24 cellular contexts compared by ENCODE assay signal in the genomic region with DNA sequence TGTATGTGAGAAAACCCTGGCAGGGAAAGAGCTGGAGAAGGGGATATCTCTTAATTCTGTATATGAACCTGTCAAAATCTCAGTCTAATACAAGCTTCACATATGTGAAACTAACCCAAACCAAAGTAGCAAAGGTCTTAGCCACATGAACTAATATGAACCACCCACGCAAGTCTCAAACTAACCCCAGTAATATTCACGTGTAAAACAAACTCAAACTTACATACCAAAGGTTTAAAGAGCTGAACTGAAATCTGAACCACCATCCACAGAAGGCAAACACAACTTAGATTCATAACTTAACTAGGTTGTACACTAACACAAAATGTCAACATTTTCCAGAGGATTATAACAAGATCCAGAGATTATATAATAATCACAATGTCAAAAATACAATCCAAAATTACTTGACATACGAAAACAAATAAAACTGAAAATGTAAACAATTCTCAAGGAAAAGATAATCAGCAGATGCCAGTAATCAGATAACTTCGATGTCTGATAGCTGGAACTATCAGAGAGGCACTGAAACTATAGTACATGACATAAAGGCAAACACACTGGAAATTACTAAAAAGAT.
A peak's percentile ranks its signal among the peaks of the same experiment; 100 is the strongest.
DNase-seq lines count a peak whose midpoint lies in the region; ATAC-seq, FAIRE-seq and TF ChIP-seq lines count a peak whose summit lies in the region.
"Had no signal": no experiment of that assay in that cellular context is flagged by ENCODE, and none has a peak within 500 bp of the region (broad histone marks: within the 10 kb centered on the region; RNA-seq: fewer than 3 reads in every experiment).

No MANE protein-coding gene starts in this region.

- H3K4me3 Mint-ChIP-seq in CD8-positive, alpha-beta memory T cell = no peak overlapping the region
- H3K4me3 Mint-ChIP-seq: CD14-positive monocyte had no signal

- H3K27ac ChIP-seq in CD8-positive, alpha-beta memory T cell (ENCODE audit: low read depth, low read length) = no peak overlapping the region
- no peak overlapping the region for H3K27ac ChIP-seq in K562 (ENCODE audit: extremely low read depth, low read depth, low read length)
- H3K27ac ChIP-seq in aorta (ENCODE audit: low read depth in 1 of 2, low read length in 2 of 2) = no peak overlapping the region
- no peak overlapping the region for H3K27ac ChIP-seq in right atrium auricular region
- H3K27ac ChIP-seq: HL-60, SJSA1 had no signal

- no peak overlapping the region for H2AFZ ChIP-seq in K562 (ENCODE audit: low read depth, low read length)

- no peaks in the 10 kb centered on the region for H3K9me3 Mint-ChIP-seq in CD8-positive, alpha-beta memory T cell

- no peaks in the 10 kb centered on the region for H3K9me1 ChIP-seq in K562 (ENCODE audit: control insufficient read depth, insufficient read depth, low read length)

- H3K9ac ChIP-seq in K562 (ENCODE audit: insufficient read depth in 1 of 2, low read depth in 2 of 2, low read length in 2 of 2) = no peak overlapping the region

- H3K36me3 ChIP-seq in CD8-positive, alpha-beta memory T cell (ENCODE audit: insufficient read depth, low read length) = no peaks in the 10 kb centered on the region
- peaks cover 4% of the 10 kb centered on the region; the same call in 1 of the 3 replicates for H3K36me3 ChIP-seq in K562 (ENCODE audit: control insufficient read depth, insufficient read depth, low read length)
- peaks cover 0 to 2% of the 10 kb centered on the region in 2 donors for H3K36me3 ChIP-seq in aorta (ENCODE audit: control insufficient read depth in 1 of 2, insufficient read depth in 2 of 2, low read length in 1 of 2)
- peaks cover 6% of the 10 kb centered on the region for H3K36me3 ChIP-seq in right atrium auricular region
- H3K36me3 ChIP-seq: BE2C, SJSA1 had no signal

- peaks cover 3 to 27% (median 7%) of the 10 kb centered on the region in 3 donors for H3K4me1 Mint-ChIP-seq in CD8-positive, alpha-beta memory T cell
- H3K4me1 Mint-ChIP-seq: CD14-positive monocyte had no signal

- no peak for ATAC-seq in K562
- ATAC-seq in aorta (ENCODE audit: low FRiP score) = no peak
- ATAC-seq: HCT116 had no signal

- in situ Hi-C loops in K562 (cut with MboI) = no loop called here

- no peaks in the 10 kb centered on the region for H3K9me3 ChIP-seq in CD8-positive, alpha-beta memory T cell (ENCODE audit: low read length)
- H3K9me3 ChIP-seq in K562 (replicated peaks; ENCODE audit: control insufficient read depth, insufficient read depth, low read depth, low read length) (no peaks in the 10 kb centered on the region), aorta (ENCODE audit: control insufficient read depth, low read length) (no peaks in the 10 kb centered on the region), right atrium auricular region (no peaks in the 10 kb centered on the region)
- H3K9me3 ChIP-seq: BE2C, SJSA1 had no signal

- H3K4me3 ChIP-seq in CD8-positive, alpha-beta memory T cell (ENCODE audit: low read length) = no peak overlapping the region
- H3K4me3 ChIP-seq in K562 (no peak overlapping the region), skeletal muscle cell (ENCODE audit: low read depth, low read length) (no peak overlapping the region), aorta (ENCODE audit: low read length in 2 of 2) (no peak overlapping the region), right atrium auricular region (no peak overlapping the region)
- H3K4me3 ChIP-seq: SJSA1 had no signal

- POLR2A ChIA-PET in CD8-positive, alpha-beta memory T cell (lab: Charles Lee) = no interaction called here
- POLR2A ChIA-PET in K562 (lab: Yijun Ruan, JAX) = no interaction called here

- no peaks in the 10 kb centered on the region for H3K79me2 ChIP-seq in K562 (ENCODE audit: control insufficient read depth, insufficient read depth, low read length)

- H4K20me1 ChIP-seq in K562 (replicated peaks; ENCODE audit: control insufficient read depth, insufficient read depth, low read length) = no peaks in the 10 kb centered on the region

- CTCF ChIA-PET in CD8-positive, alpha-beta memory T cell (lab: Charles Lee) = interaction anchor here (1.0 kb wide), 1 partner anchor 64 kb away, joined by 3 read pairs; a partner anchor contains a TSS
- CTCF ChIA-PET in K562 (lab: Yijun Ruan, JAX; ENCODE audit: low intra/inter-chr PET ratio) = no interaction called here

- no peaks in the 10 kb centered on the region for H3K4me1 ChIP-seq in CD8-positive, alpha-beta memory T cell (ENCODE audit: insufficient read depth, low read length)
- H3K4me1 ChIP-seq in K562 (replicated peaks in 1 of 2; ENCODE audit: control insufficient read depth in 2 of 2, insufficient read depth in 2 of 2, low read length in 2 of 2) (no peaks in the 10 kb centered on the region), aorta (ENCODE audit: control insufficient read depth in 1 of 2, insufficient read depth in 2 of 2, low read length in 2 of 2) (no peaks in the 10 kb centered on the region), right atrium auricular region (no peaks in the 10 kb centered on the region)
- H3K4me1 ChIP-seq: BE2C, SJSA1 had no signal

- TF ChIP-seq CTCF in GM20000 (IDR thresholded peaks at IDR 0.05; ENCODE audit: extremely low read depth, missing control alignments) (no peak), K562 (IDR thresholded peaks at IDR 0.05 in 2 of 3, conservative IDR thresholded peaks at IDR 0.05 in 1 of 3; ENCODE audit: insufficient read depth in 2 of 3, low read depth in 1 of 3, low read length in 3 of 3) (no peak), right atrium auricular region (IDR thresholded peaks at IDR 0.05) (no peak)

- no peak for TF ChIP-seq POLR2A in K562 (conservative IDR thresholded peaks at IDR 0.05)

- no peaks in the 10 kb centered on the region for H3K27me3 Mint-ChIP-seq in CD8-positive, alpha-beta memory T cell

- intact Hi-C loops in K562 (cut with micrococcal nuclease) = no loop called here
- intact Hi-C loops in aorta (cut with DNase I) = no loop called here

- FAIRE-seq in K562 (lab: Jason Lieb, UNC) = no peak
- FAIRE-seq: GM19239 had no signal

- no peaks in the 10 kb centered on the region for H3K27me3 ChIP-seq in CD8-positive, alpha-beta memory T cell (ENCODE audit: insufficient read depth, low read length, poor library complexity, severe bottlenecking)
- H3K27me3 ChIP-seq in K562 (ENCODE audit: control insufficient read depth in 2 of 2, insufficient read depth in 2 of 2, low read length in 2 of 2) (no peaks in the 10 kb centered on the region), aorta (ENCODE audit: control insufficient read depth in 1 of 2, insufficient read depth in 2 of 2, low read length in 1 of 2) (no peaks in the 10 kb centered on the region), right atrium auricular region (no peaks in the 10 kb centered on the region)
- H3K27me3 ChIP-seq: BE2C, SJSA1 had no signal

- peaks cover 7 to 50% (median 16%) of the 10 kb centered on the region in 3 donors for H3K36me3 Mint-ChIP-seq in CD8-positive, alpha-beta memory T cell

- peak overlapping the region in 5 of 8 donors; percentile 11 to 38 (median 14) for H3K27ac Mint-ChIP-seq in CD8-positive, alpha-beta memory T cell

- no peak overlapping the region for H3K4me2 ChIP-seq in K562 (ENCODE audit: insufficient read depth, low read length)

- no peak for DNase-seq in CD8-positive, alpha-beta memory T cell
- DNase-seq in GM20000 (ENCODE audit: low spot score) = peak; percentile 4
- DNase-seq in K562 (ENCODE audit: extremely low read depth in 1 of 4, low spot score in 3 of 4) = no peak
- peak; percentile 4 for DNase-seq in skeletal muscle cell (ENCODE audit: low read depth)
- no peak for DNase-seq in aorta
- no peak for DNase-seq in right atrium auricular region (ENCODE audit: low spot score)
- no peak for DNase-seq in NCI-H524 treated with DMSO at 0.1 percent for 48 hours (lab: John Stamatoyannopoulos, UW)
- DNase-seq: BE2C, Calu3, DMS79 treated with DMSO at 0.1 percent for 48 hours, Karpas-422, NCI-H1092, NCI-H1417 treated with DMSO at 0.1 percent for 48 hours, NCI-H1694 treated with DMSO at 0.1 percent for 48 hours, NCI-H2081, NCI-H2227 treated with DMSO at 0.1 percent for 48 hours, NCI-H69, Right ventricle myocardium superior, RPMI8226 had no signal

- TF ChIP-seq EP300 in K562 (IDR thresholded peaks at IDR 0.05; ENCODE audit: low read length) = no peak

- WGBS in K562 (ENCODE audit: insufficient coverage, low coverage, missing lambda C conversion rate) = 79% methylated on average over 4 of the region's 4 CpGs
- 85 to 90% methylated on average over 4 of the region's 4 CpGs for WGBS in aorta, 2 donors

- BruUV-seq in K562 (replicated peaks; lab: Mats Ljungman, UMichigan) = no TSS peak

- TF ChIP-seq RAD21 in K562 (CRISPR knock-in tag; conservative IDR thresholded peaks at IDR 0.05 in 1 of 2, IDR thresholded peaks at IDR 0.05 in 1 of 2) = no peak

TF ChIP-seq in K562, 482 proteins besides CTCF, POLR2A, EP300 and RAD21:
- TF ChIP-seq, protein P1, sequence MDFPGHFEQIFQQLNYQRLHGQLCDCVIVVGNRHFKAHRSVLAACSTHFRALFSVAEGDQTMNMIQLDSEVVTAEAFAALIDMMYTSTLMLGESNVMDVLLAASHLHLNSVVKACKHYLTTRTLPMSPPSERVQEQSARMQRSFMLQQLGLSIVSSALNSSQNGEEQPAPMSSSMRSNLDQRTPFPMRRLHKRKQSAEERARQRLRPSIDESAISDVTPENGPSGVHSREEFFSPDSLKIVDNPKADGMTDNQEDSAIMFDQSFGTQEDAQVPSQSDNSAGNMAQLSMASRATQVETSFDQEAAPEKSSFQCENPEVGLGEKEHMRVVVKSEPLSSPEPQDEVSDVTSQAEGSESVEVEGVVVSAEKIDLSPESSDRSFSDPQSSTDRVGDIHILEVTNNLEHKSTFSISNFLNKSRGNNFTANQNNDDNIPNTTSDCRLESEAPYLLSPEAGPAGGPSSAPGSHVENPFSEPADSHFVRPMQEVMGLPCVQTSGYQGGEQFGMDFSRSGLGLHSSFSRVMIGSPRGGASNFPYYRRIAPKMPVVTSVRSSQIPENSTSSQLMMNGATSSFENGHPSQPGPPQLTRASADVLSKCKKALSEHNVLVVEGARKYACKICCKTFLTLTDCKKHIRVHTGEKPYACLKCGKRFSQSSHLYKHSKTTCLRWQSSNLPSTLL (IDR thresholded peaks at IDR 0.05) = no peak
- peak; percentile 79 for TF ChIP-seq ZNF507 (tag; conservative IDR thresholded peaks at IDR 0.05)

Comparison
In these comparisons a context has a peak if more than half of its experiments do, and no peak if none do; other contexts are left out.
1. DNase-seq: peak in GM20000 (single experiment) and skeletal muscle cell (single experiment); none in CD8-positive, alpha-beta memory T cell (0 of 5), K562 (0 of 4), aorta (0 of 2), right atrium auricular region (single experiment) and NCI-H524 treated with DMSO at 0.1 percent for 48 hours (single experiment).